1 cellular context compared by ENCODE assay signal in the genomic region with DNA sequence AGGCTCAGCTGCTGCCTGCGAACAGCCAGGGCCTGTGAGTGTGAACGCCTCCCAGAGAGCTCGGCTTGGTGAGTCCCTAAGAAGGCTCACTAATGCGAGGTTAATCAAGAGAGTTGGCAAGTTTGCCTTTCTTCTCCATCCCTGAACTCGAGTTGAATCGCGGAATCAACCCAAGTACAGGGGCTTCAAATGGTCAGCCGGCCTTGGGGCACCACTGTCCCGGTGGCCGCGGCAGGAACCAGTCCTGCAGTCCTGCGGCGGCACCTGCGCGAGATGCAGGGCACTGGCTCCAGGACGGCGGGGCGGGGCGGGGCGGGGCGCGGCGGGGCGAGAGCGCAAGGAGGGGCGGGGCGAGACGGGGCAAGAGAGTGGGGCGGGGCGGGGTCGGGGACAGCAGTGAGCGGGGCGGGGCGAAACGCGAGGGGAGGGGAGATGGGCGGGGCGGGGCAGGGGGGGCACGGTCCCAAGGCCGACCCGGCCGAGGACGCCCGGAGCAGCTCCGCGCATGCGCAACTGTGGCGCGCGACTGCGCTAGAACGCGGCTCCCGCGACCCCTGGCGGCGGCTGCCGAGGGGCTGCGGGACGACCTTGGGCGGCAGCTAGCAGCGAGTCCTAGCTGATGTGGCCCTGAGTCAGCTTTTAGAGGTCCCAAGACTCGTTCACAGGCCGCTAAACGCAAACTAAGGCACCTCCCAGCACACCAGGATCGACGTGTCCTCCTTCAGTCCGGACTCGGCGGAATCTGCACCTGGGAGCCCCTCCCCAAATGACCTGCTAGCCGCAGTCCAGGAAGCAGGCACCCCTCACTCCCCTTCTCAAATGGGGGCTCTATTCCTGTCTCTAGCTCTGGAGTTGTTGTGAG.
TF ChIP-seq lines count a peak whose summit lies in the region.

No MANE protein-coding gene starts in this region.

TF ChIP-seq in HepG2, 621 proteins besides CTCF, POLR2A, EP300 and RAD21 (continued from another document and continues in another):
- TF ChIP-seq, protein P1, sequence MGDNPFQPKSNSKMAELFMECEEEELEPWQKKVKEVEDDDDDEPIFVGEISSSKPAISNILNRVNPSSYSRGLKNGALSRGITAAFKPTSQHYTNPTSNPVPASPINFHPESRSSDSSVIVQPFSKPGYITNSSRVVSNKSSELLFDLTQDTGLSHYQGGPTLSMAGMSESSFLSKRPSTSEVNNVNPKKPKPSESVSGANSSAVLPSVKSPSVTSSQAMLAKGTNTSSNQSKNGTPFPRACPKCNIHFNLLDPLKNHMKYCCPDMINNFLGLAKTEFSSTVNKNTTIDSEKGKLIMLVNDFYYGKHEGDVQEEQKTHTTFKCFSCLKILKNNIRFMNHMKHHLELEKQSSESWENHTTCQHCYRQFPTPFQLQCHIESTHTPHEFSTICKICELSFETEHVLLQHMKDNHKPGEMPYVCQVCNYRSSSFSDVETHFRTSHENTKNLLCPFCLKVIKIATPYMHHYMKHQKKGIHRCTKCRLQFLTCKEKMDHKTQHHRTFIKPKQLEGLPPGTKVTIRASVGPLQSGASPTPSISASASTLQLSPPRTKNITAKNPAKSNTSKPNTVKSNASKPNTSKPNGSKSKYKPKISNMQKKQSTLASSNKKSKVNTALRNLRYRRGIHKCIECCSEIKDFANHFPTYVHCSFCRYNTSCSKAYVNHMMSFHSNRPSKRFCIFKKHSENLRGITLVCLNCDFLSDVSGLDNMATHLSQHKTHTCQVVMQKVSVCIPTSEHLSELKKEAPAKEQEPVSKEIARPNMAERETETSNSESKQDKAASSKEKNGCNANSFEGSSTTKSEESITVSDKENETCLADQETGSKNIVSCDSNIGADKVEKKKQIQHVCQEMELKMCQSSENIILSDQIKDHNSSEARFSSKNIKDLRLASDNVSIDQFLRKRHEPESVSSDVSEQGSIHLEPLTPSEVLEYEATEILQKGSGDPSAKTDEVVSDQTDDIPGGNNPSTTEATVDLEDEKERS (CRISPR knock-in tag; IDR thresholded peaks at IDR 0.05), result no peak
- TF ChIP-seq, protein P2, sequence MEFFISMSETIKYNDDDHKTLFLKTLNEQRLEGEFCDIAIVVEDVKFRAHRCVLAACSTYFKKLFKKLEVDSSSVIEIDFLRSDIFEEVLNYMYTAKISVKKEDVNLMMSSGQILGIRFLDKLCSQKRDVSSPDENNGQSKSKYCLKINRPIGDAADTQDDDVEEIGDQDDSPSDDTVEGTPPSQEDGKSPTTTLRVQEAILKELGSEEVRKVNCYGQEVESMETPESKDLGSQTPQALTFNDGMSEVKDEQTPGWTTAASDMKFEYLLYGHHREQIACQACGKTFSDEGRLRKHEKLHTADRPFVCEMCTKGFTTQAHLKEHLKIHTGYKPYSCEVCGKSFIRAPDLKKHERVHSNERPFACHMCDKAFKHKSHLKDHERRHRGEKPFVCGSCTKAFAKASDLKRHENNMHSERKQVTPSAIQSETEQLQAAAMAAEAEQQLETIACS (CRISPR knock-in tag; IDR thresholded peaks at IDR 0.05), result no peak
- TF ChIP-seq ZNF224 (CRISPR knock-in tag; IDR thresholded peaks at IDR 0.05) (no peak), HIVEP1 (CRISPR knock-in tag; IDR thresholded peaks at IDR 0.05) (no peak), IRX3 (CRISPR knock-in tag; IDR thresholded peaks at IDR 0.05; ENCODE audit: borderline replicate concordance, low read depth) (no peak), MTA1 (CRISPR knock-in tag; IDR thresholded peaks at IDR 0.05; ENCODE audit: borderline replicate concordance) (no peak), ETV6 (CRISPR knock-in tag; conservative IDR thresholded peaks at IDR 0.05) (no peak), ZNF839 (CRISPR knock-in tag; IDR thresholded peaks at IDR 0.05; ENCODE audit: borderline replicate concordance) (no peak), HMG20A (CRISPR knock-in tag; IDR thresholded peaks at IDR 0.05; ENCODE audit: borderline replicate concordance) (no peak), PLRG1 (conservative IDR thresholded peaks at IDR 0.05) (no peak), SIN3B (IDR thresholded peaks at IDR 0.05; ENCODE audit: low read length) (no peak), HCFC1 (IDR thresholded peaks at IDR 0.05; ENCODE audit: low read depth, low read length) (no peak), TP53 (CRISPR knock-in tag; conservative IDR thresholded peaks at IDR 0.05) (no peak), PCBP1 (IDR thresholded peaks at IDR 0.05; ENCODE audit: borderline replicate concordance, low read depth, low read length) (no peak), ZNF556 (CRISPR knock-in tag; IDR thresholded peaks at IDR 0.05; ENCODE audit: borderline replicate concordance) (no peak), TCF12 (IDR thresholded peaks at IDR 0.05) (no peak), TCF12 (CRISPR knock-in tag; IDR thresholded peaks at IDR 0.05) (0 out of 2 replicates have a peak, but pooled peaks have one; percentile 39), HMG20B (CRISPR knock-in tag; conservative IDR thresholded peaks at IDR 0.05) (no peak), NFKBIZ (CRISPR knock-in tag; IDR thresholded peaks at IDR 0.05) (no peak), ISX (CRISPR knock-in tag; conservative IDR thresholded peaks at IDR 0.05) (no peak), HNRNPLL (IDR thresholded peaks at IDR 0.05; ENCODE audit: low read depth, low read length, poor library complexity, severe bottlenecking) (no peak), ZNF660 (CRISPR knock-in tag; IDR thresholded peaks at IDR 0.05; ENCODE audit: borderline replicate concordance, low read depth) (no peak), HMGA1 (CRISPR knock-in tag; conservative IDR thresholded peaks at IDR 0.05) (no peak), ZNF10 (CRISPR knock-in tag; IDR thresholded peaks at IDR 0.05; ENCODE audit: borderline replicate concordance, low read depth) (no peak)
- TF ChIP-seq, protein P3, sequence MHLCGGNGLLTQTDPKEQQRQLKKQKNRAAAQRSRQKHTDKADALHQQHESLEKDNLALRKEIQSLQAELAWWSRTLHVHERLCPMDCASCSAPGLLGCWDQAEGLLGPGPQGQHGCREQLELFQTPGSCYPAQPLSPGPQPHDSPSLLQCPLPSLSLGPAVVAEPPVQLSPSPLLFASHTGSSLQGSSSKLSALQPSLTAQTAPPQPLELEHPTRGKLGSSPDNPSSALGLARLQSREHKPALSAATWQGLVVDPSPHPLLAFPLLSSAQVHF (CRISPR knock-in tag; IDR thresholded peaks at IDR 0.05), result no peak
- TF ChIP-seq, protein P4, sequence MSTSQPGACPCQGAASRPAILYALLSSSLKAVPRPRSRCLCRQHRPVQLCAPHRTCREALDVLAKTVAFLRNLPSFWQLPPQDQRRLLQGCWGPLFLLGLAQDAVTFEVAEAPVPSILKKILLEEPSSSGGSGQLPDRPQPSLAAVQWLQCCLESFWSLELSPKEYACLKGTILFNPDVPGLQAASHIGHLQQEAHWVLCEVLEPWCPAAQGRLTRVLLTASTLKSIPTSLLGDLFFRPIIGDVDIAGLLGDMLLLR (CRISPR knock-in tag; IDR thresholded peaks at IDR 0.05), result no peak
- TF ChIP-seq, protein P5, sequence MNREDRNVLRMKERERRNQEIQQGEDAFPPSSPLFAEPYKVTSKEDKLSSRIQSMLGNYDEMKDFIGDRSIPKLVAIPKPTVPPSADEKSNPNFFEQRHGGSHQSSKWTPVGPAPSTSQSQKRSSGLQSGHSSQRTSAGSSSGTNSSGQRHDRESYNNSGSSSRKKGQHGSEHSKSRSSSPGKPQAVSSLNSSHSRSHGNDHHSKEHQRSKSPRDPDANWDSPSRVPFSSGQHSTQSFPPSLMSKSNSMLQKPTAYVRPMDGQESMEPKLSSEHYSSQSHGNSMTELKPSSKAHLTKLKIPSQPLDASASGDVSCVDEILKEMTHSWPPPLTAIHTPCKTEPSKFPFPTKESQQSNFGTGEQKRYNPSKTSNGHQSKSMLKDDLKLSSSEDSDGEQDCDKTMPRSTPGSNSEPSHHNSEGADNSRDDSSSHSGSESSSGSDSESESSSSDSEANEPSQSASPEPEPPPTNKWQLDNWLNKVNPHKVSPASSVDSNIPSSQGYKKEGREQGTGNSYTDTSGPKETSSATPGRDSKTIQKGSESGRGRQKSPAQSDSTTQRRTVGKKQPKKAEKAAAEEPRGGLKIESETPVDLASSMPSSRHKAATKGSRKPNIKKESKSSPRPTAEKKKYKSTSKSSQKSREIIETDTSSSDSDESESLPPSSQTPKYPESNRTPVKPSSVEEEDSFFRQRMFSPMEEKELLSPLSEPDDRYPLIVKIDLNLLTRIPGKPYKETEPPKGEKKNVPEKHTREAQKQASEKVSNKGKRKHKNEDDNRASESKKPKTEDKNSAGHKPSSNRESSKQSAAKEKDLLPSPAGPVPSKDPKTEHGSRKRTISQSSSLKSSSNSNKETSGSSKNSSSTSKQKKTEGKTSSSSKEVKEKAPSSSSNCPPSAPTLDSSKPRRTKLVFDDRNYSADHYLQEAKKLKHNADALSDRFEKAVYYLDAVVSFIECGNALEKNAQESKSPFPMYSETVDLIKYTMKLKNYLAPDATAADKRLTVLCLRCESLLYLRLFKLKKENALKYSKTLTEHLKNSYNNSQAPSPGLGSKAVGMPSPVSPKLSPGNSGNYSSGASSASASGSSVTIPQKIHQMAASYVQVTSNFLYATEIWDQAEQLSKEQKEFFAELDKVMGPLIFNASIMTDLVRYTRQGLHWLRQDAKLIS (CRISPR knock-in tag; IDR thresholded peaks at IDR 0.05), result no peak
- TF ChIP-seq, protein P6, sequence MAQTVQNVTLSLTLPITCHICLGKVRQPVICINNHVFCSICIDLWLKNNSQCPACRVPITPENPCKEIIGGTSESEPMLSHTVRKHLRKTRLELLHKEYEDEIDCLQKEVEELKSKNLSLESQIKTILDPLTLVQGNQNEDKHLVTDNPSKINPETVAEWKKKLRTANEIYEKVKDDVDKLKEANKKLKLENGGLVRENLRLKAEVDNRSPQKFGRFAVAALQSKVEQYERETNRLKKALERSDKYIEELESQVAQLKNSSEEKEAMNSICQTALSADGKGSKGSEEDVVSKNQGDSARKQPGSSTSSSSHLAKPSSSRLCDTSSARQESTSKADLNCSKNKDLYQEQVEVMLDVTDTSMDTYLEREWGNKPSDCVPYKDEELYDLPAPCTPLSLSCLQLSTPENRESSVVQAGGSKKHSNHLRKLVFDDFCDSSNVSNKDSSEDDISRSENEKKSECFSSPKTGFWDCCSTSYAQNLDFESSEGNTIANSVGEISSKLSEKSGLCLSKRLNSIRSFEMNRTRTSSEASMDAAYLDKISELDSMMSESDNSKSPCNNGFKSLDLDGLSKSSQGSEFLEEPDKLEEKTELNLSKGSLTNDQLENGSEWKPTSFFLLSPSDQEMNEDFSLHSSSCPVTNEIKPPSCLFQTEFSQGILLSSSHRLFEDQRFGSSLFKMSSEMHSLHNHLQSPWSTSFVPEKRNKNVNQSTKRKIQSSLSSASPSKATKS (CRISPR knock-in tag; IDR thresholded peaks at IDR 0.05), result no peak
- TF ChIP-seq, protein P7, sequence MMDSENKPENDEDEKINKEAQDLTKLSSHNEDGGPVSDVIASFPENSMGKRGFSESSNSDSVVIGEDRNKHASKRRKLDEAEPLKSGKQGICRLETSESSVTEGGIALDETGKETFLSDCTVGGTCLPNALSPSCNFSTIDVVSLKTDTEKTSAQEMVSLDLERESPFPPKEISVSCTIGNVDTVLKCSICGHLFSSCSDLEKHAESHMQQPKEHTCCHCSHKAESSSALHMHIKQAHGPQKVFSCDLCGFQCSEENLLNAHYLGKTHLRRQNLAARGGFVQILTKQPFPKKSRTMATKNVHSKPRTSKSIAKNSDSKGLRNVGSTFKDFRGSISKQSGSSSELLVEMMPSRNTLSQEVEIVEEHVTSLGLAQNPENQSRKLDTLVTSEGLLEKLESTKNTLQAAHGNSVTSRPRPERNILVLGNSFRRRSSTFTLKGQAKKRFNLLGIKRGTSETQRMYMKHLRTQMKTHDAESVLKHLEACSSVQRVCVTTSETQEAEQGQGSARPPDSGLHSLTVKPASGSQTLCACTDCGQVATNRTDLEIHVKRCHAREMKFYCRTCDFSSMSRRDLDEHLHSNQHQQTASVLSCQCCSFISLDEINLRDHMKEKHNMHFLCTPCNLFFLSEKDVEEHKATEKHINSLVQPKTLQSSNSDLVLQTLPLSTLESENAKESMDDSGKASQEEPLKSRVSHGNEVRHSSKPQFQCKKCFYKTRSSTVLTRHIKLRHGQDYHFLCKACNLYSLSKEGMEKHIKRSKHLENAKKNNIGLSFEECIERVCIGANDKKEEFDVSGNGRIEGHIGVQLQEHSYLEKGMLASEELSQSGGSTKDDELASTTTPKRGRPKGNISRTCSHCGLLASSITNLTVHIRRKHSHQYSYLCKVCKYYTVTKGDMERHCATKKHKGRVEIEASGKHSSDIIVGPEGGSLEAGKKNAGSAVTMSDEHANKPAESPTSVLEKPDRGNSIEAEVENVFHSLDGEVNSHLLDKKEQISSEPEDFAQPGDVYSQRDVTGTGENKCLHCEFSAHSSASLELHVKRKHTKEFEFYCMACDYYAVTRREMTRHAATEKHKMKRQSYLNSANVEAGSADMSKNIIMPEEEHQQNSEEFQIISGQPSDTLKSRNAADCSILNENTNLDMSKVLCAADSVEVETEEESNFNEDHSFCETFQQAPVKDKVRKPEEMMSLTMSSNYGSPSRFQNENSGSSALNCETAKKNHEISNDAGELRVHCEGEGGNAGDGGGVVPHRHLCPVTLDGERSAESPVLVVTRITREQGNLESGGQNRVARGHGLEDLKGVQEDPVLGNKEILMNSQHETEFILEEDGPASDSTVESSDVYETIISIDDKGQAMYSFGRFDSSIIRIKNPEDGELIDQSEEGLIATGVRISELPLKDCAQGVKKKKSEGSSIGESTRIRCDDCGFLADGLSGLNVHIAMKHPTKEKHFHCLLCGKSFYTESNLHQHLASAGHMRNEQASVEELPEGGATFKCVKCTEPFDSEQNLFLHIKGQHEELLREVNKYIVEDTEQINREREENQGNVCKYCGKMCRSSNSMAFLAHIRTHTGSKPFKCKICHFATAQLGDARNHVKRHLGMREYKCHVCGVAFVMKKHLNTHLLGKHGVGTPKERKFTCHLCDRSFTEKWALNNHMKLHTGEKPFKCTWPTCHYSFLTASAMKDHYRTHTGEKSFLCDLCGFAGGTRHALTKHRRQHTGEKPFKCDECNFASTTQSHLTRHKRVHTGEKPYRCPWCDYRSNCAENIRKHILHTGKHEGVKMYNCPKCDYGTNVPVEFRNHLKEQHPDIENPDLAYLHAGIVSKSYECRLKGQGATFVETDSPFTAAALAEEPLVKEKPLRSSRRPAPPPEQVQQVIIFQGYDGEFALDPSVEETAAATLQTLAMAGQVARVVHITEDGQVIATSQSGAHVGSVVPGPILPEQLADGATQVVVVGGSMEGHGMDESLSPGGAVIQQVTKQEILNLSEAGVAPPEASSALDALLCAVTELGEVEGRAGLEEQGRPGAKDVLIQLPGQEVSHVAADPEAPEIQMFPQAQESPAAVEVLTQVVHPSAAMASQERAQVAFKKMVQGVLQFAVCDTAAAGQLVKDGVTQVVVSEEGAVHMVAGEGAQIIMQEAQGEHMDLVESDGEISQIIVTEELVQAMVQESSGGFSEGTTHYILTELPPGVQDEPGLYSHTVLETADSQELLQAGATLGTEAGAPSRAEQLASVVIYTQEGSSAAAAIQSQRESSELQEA (CRISPR knock-in tag; IDR thresholded peaks at IDR 0.05; ENCODE audit: not compliant biosample characterization), result no peak
- TF ChIP-seq, protein P8, sequence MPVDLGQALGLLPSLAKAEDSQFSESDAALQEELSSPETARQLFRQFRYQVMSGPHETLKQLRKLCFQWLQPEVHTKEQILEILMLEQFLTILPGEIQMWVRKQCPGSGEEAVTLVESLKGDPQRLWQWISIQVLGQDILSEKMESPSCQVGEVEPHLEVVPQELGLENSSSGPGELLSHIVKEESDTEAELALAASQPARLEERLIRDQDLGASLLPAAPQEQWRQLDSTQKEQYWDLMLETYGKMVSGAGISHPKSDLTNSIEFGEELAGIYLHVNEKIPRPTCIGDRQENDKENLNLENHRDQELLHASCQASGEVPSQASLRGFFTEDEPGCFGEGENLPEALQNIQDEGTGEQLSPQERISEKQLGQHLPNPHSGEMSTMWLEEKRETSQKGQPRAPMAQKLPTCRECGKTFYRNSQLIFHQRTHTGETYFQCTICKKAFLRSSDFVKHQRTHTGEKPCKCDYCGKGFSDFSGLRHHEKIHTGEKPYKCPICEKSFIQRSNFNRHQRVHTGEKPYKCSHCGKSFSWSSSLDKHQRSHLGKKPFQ (CRISPR knock-in tag; IDR thresholded peaks at IDR 0.05; ENCODE audit: insufficient replicate concordance), result no peak
